ENCODE assay signal across 11 cellular contexts in the genomic region with DNA sequence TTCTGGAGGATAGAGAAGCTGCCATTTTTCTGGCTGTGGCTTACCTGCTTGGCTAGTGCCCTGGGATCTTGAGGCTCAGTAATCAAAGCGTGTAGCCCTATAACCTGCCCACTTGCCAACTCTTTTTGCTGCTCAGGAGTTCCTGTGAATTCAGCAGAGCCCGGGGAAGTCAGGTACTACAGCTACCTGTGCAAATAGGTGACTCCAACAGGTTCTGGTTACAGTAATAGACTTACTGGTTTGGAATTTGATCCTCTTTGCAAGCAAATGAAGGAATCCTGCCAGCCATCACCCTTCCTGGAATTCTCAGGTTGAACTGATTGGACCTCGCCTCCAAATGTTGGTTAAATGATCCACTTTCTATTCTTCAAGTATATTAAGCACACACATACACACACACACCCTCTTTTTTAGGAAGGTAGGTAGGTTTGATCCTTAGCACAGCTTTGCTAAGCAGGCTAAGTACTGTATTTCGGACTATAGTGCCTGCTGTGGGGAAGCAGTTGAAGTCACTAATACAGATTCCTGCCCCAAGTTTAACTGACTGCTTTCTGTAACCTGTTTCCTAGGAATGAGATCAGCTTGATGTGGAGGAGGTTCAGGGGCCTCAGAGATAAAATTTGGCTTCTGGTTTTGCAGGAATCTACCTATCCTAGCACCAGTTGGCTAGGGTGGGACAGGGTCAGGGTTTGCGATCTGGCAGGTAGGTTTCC. TPM values are rescaled to one million over a fixed set of nuclear protein-coding genes. Genes with fewer than 3 reads are reported as not detected.
A peak's percentile ranks its signal among the peaks of the same experiment; 100 is the strongest.
DNase-seq lines count a peak whose midpoint lies in the region; ATAC-seq and TF ChIP-seq lines count a peak whose summit lies in the region.
"Had no signal": no experiment of that assay in that cellular context is flagged by ENCODE, and none has a peak within 500 bp of the region (broad histone marks: within the 10 kb centered on the region; RNA-seq: fewer than 3 reads in every experiment).

No MANE protein-coding gene starts in this region.

- H3K36me3 ChIP-seq in GM23338 (ENCODE audit: insufficient read depth) = no peaks in the 10 kb centered on the region
- H3K36me3 ChIP-seq in muscle layer of duodenum (ENCODE audit: control insufficient read depth in 1 of 2, insufficient read depth in 2 of 2, low read length in 2 of 2) = no peaks in the 10 kb centered on the region

- H3K79me2 ChIP-seq in GM23338 (replicated peaks; ENCODE audit: insufficient read depth) = peaks cover 14% of the 10 kb centered on the region

- no peak overlapping the region for H3K27ac ChIP-seq in GM23338 (ENCODE audit: low read depth)
- peak overlapping the region; percentile 21 for H3K27ac ChIP-seq in muscle layer of duodenum (ENCODE audit: low read length)

- H3K4me3 Mint-ChIP-seq in CD14-positive monocyte (no peak overlapping the region), GM23338 (peak overlapping the region; percentile 94; the same call in 1 of the 3 replicates), WTC11 (peak overlapping the region; percentile 96; the same call in 1 of the 2 replicates)

- POLR2A ChIA-PET in WTC11 (lab: Charles Lee) = interaction anchor here (0.6 kb wide), 1 partner anchor 31 kb away, joined by 3 read pairs; no protein-coding TSS in a partner anchor

- 0 out of 2 replicates have a peak, but pooled peaks cover 2% of the 10 kb centered on the region for H3F3A ChIP-seq in GM23338 (replicated peaks; ENCODE audit: low read depth)

- H3K4me3 ChIP-seq in GM23338 = no peak overlapping the region
- H3K4me3 ChIP-seq in muscle layer of duodenum (ENCODE audit: low read depth in 1 of 2, low read length in 2 of 2) = no peak overlapping the region

- TF ChIP-seq CTCF in CD14-positive monocyte (IDR thresholded peaks at IDR 0.05) (no peak), GM23338 (conservative IDR thresholded peaks at IDR 0.05; ENCODE audit: low read depth in 2 of 2) (no peak), WTC11 (IDR thresholded peaks at IDR 0.05) (no peak)

- H3K9me3 ChIP-seq in muscle layer of duodenum (ENCODE audit: control insufficient read depth in 1 of 2, low read length in 2 of 2) = no peaks in the 10 kb centered on the region

- CTCF ChIA-PET in WTC11 (lab: Charles Lee) = interaction anchor here (1.1 kb wide), 1 partner anchor 176 kb away, joined by 5 read pairs; the partner anchor contains the start of gene C15orf39

- H3K36me3 Mint-ChIP-seq in CD14-positive monocyte = peaks cover 11 to 27% of the 10 kb centered on the region in 2 donors
- peaks cover 12% of the 10 kb centered on the region; the same call in 1 of the 3 replicates for H3K36me3 Mint-ChIP-seq in GM23338 (ENCODE audit: low read depth)
- H3K36me3 Mint-ChIP-seq in WTC11 = peaks cover 5% of the 10 kb centered on the region; the same call in 1 of the 2 replicates

- H3K4me1 ChIP-seq in GM23338 (ENCODE audit: insufficient read depth) (peaks cover 15% of the 10 kb centered on the region; the same call in 1 of the 2 replicates), muscle layer of duodenum (ENCODE audit: control insufficient read depth in 1 of 2, insufficient read depth in 2 of 2, low read length in 2 of 2) (peaks cover 14 to 29% of the 10 kb centered on the region in 2 donors)

- no peaks in the 10 kb centered on the region for H4K20me1 ChIP-seq in GM23338 (replicated peaks; ENCODE audit: insufficient read depth)

- H2AFZ ChIP-seq in GM23338 = no peak overlapping the region

- no peaks in the 10 kb centered on the region for H3K9me2 ChIP-seq in GM23338 (ENCODE audit: insufficient read depth)

- intact Hi-C loops in CD14-positive monocyte (cut with micrococcal nuclease) = no loop called here

- no peak for ATAC-seq in GM23338
- no peak for ATAC-seq in WTC11
- ATAC-seq: Right ventricle myocardium inferior had no signal

- peaks cover 0 to 2% (median 0%) of the 10 kb centered on the region in 7 donors for H3K9me3 Mint-ChIP-seq in CD14-positive monocyte
- no peaks in the 10 kb centered on the region for H3K9me3 Mint-ChIP-seq in GM23338
- no peaks in the 10 kb centered on the region for H3K9me3 Mint-ChIP-seq in WTC11

- peaks cover 52% of the 10 kb centered on the region for H3K4me1 Mint-ChIP-seq in CD14-positive monocyte
- peaks cover 35% of the 10 kb centered on the region for H3K4me1 Mint-ChIP-seq in GM23338
- H3K4me1 Mint-ChIP-seq in WTC11 = peaks cover 36% of the 10 kb centered on the region

- no peak overlapping the region for H3K4me2 ChIP-seq in GM23338

- no peaks in the 10 kb centered on the region for H3K27me3 Mint-ChIP-seq in CD14-positive monocyte (ENCODE audit: low read depth in 3 of 3)
- H3K27me3 Mint-ChIP-seq in GM23338 (ENCODE audit: insufficient read depth, low read depth, poor library complexity) = peaks cover 14% of the 10 kb centered on the region
- no peaks in the 10 kb centered on the region for H3K27me3 Mint-ChIP-seq in WTC11 (ENCODE audit: low read depth)

- H3K27ac Mint-ChIP-seq in CD14-positive monocyte (peak overlapping the region in 4 of 7 donors; percentile 51 to 91 (median 78)), GM23338 (peak overlapping the region; percentile 49; the same call in 1 of the 2 replicates), WTC11 (no peak overlapping the region)

- DNase-seq in CD14-positive monocyte (ENCODE audit: low spot score) (no peak), GM23338 (ENCODE audit: low spot score) (no peak), WTC11 (ENCODE audit: low spot score) (no peak), SHP77 (lab: John Stamatoyannopoulos, UW) (no peak), NCI-H2081 treated with DMSO at 0.1 percent for 48 hours (lab: John Stamatoyannopoulos, UW) (no peak), GF-D8 (lab: John Stamatoyannopoulos, UW) (no peak)
- DNase-seq: activated effector memory CD4-positive, alpha-beta T cell treated with Interleukin-2 at 50 U/mL for 16 hours; NCI-H1092; NCI-H524 treated with DMSO at 0.1 percent for 48 hours had no signal

- H3K27me3 ChIP-seq in GM23338 (ENCODE audit: insufficient read depth) = no peaks in the 10 kb centered on the region
- H3K27me3 ChIP-seq in muscle layer of duodenum (ENCODE audit: low read depth, low read length) = no peaks in the 10 kb centered on the region

TF ChIP-seq in GM23338, 12 proteins besides CTCF, POLR2A, EP300 and RAD21 (continues in another document):
- TF ChIP-seq EZH2phosphoT487 (IDR thresholded peaks at IDR 0.05; ENCODE audit: unreplicated experiment) (no peak), CREB1 (CRISPR knock-in tag; IDR thresholded peaks at IDR 0.05; ENCODE audit: low read depth) (no peak), JUNB (IDR thresholded peaks at IDR 0.05; ENCODE audit: unreplicated experiment) (no peak)

TF ChIP-seq in WTC11, 78 proteins besides CTCF, POLR2A, EP300 and RAD21 (continues in another document):
- TF ChIP-seq ETV6 (CRISPR knock-in tag; IDR thresholded peaks at IDR 0.05) = no peak
- no peak for TF ChIP-seq ZNF232 (CRISPR knock-in tag; IDR thresholded peaks at IDR 0.05)
- TF ChIP-seq ZNF423 (CRISPR knock-in tag; IDR thresholded peaks at IDR 0.05) = no peak
- TF ChIP-seq, protein P1, sequence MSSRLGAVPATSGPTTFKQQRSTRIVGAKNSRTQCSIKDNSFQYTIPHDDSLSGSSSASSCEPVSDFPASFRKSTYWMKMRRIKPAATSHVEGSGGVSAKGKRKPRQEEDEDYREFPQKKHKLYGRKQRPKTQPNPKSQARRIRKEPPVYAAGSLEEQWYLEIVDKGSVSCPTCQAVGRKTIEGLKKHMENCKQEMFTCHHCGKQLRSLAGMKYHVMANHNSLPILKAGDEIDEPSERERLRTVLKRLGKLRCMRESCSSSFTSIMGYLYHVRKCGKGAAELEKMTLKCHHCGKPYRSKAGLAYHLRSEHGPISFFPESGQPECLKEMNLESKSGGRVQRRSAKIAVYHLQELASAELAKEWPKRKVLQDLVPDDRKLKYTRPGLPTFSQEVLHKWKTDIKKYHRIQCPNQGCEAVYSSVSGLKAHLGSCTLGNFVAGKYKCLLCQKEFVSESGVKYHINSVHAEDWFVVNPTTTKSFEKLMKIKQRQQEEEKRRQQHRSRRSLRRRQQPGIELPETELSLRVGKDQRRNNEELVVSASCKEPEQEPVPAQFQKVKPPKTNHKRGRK (CRISPR knock-in tag; IDR thresholded peaks at IDR 0.05; ENCODE audit: borderline replicate concordance) = no peak
- TF ChIP-seq, protein P2, sequence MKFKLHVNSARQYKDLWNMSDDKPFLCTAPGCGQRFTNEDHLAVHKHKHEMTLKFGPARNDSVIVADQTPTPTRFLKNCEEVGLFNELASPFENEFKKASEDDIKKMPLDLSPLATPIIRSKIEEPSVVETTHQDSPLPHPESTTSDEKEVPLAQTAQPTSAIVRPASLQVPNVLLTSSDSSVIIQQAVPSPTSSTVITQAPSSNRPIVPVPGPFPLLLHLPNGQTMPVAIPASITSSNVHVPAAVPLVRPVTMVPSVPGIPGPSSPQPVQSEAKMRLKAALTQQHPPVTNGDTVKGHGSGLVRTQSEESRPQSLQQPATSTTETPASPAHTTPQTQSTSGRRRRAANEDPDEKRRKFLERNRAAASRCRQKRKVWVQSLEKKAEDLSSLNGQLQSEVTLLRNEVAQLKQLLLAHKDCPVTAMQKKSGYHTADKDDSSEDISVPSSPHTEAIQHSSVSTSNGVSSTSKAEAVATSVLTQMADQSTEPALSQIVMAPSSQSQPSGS (CRISPR knock-in tag; IDR thresholded peaks at IDR 0.05; ENCODE audit: borderline replicate concordance, low read depth) = no peak

RNA-seq across cellular contexts. Expression of gene PPCDC, which starts 2.3 kb away (rescaled TPM):
- polyA plus RNA-seq in CD14-positive monocyte = 10 to 100 TPM; 14.2 to 18.7 TPM
- 40.2 and 42.8 TPM in 2 replicates for total RNA-seq in GM23338 (2014; rRNA removed; shearing (Covaris generic))
- 17.8 and 22.1 TPM in 2 replicates for polyA plus RNA-seq in GM23338 (2016; fragmentation: Nextera tagmentation; extraction: Ambion mirVana)
- 25.7 to 30.1 TPM (median 27.8 TPM) in 3 replicates for total RNA-seq in WTC11 (2021)

RNA-seq across cellular contexts. Expression of gene SCAMP5, which starts 30.3 kb away (rescaled TPM):
- under 1 TPM in 1 of 2 donors, not detected in 1; 0.08 TPM for polyA plus RNA-seq in CD14-positive monocyte
- 31.0 and 43.3 TPM in 2 replicates for total RNA-seq in GM23338 (2014; rRNA removed; shearing (Covaris generic))
- 12.8 and 12.9 TPM in 2 replicates for polyA plus RNA-seq in GM23338 (2016; fragmentation: Nextera tagmentation; extraction: Ambion mirVana)
- 65.7 to 70.1 TPM (median 67.0 TPM) in 3 replicates for total RNA-seq in WTC11 (2021)

Comparison
In these comparisons a context has a peak if more than half of its experiments do, and no peak if none do; other contexts are left out.
1. H3K4me3 Mint-ChIP-seq: peak in GM23338 (single experiment) and WTC11 (single experiment); none in CD14-positive monocyte (0 of 2).